In the genomic region with DNA sequence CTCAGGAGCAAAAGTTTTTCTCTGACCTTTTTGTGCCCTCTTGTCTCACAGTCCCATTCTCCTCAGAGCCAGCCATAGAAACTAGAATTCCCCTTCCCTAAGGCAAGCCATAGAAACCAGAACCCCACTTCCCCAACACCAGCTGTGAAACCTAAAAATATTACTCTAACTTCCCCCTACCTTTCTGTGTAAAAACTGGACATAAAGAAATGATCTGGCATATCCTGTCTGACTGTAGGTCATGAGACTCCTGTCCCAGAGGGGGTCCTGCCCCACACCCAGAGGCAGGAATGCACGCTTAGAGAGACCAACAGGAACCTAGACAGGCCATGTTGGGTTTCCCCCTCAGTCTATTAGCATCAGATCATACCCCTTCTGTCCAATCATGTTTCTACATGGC, we compare ENCODE assay signal across 11 cellular contexts.
DNase-seq lines count a peak whose midpoint lies in the region; ATAC-seq and TF ChIP-seq lines count a peak whose summit lies in the region.
"Had no signal": no experiment of that assay in that cellular context is flagged by ENCODE, and none has a peak within 500 bp of the region (broad histone marks: within the 10 kb centered on the region; RNA-seq: fewer than 3 reads in every experiment).

No MANE protein-coding gene starts in this region.

- POLR2A ChIA-PET in activated CD4-positive, alpha-beta memory T cell treated with anti-CD3 and anti-CD28 coated beads, Interleukin-2, amount 10 ng/mL, durations not matched to agents 7 days and 5 days (lab: Charles Lee) = no interaction called here

- H3K27me3 Mint-ChIP-seq in activated T-helper 17 cell treated with anti-CD3 and anti-CD28 coated beads, Interleukin-2, amount 50 U/mL, for 72 hours = no peaks in the 10 kb centered on the region
- no peaks in the 10 kb centered on the region for H3K27me3 Mint-ChIP-seq in natural killer cell (ENCODE audit: low read depth in 2 of 2)
- H3K27me3 Mint-ChIP-seq in activated CD4-positive, alpha-beta memory T cell treated with anti-CD3 and anti-CD28 coated beads, Interleukin-2, amount 10 ng/mL, durations not matched to agents 7 days and 5 days = no peaks in the 10 kb centered on the region

- no peaks in the 10 kb centered on the region for H3K9me3 ChIP-seq in uterus

- ATAC-seq in GM19452 (IDR thresholded peaks at IDR 0.05; ENCODE audit: unreplicated experiment) (peak; percentile 78), HG02973 (IDR thresholded peaks at IDR 0.05; ENCODE audit: unreplicated experiment) (peak; percentile 82), natural killer cell (no peak)
- no peak for ATAC-seq in activated T-helper 17 cell treated with anti-CD3 and anti-CD28 coated beads, Interleukin-2, amount 50 U/mL, for 72 hours (replicated peaks)
- ATAC-seq: left colon had no signal

- no peak overlapping the region for H3K4me3 ChIP-seq in uterus

- H3K27ac ChIP-seq in uterus = no peak overlapping the region

- H3K4me1 Mint-ChIP-seq in activated T-helper 17 cell treated with anti-CD3 and anti-CD28 coated beads, Interleukin-2, amount 50 U/mL, for 72 hours = peaks cover 8% of the 10 kb centered on the region
- H3K4me1 Mint-ChIP-seq in natural killer cell = peaks cover 8 to 11% of the 10 kb centered on the region in 2 donors
- H3K4me1 Mint-ChIP-seq in activated CD4-positive, alpha-beta memory T cell treated with anti-CD3 and anti-CD28 coated beads, Interleukin-2, amount 10 ng/mL, durations not matched to agents 7 days and 5 days = peaks cover 26% of the 10 kb centered on the region

- no peaks in the 10 kb centered on the region for H3K9me3 Mint-ChIP-seq in activated T-helper 17 cell treated with anti-CD3 and anti-CD28 coated beads, Interleukin-2, amount 50 U/mL, for 72 hours
- no peaks in the 10 kb centered on the region for H3K9me3 Mint-ChIP-seq in natural killer cell
- H3K9me3 Mint-ChIP-seq in activated CD4-positive, alpha-beta memory T cell treated with anti-CD3 and anti-CD28 coated beads, Interleukin-2, amount 10 ng/mL, durations not matched to agents 7 days and 5 days = no peaks in the 10 kb centered on the region

- peak; percentile 48 for DNase-seq in GM10266 (ENCODE audit: extremely low spot score)
- DNase-seq in natural killer cell = no peak
- DNase-seq in uterus = no peak
- no peak for DNase-seq in occipital lobe (lab: John Stamatoyannopoulos, UW)
- DNase-seq in activated CD4-positive, alpha-beta memory T cell treated with anti-CD3 and anti-CD28 coated beads, Interleukin-2, amount 10 ng/mL, durations not matched to agents 7 days and 5 days = no peak
- DNase-seq: activated CD4-positive, alpha-beta T cell treated with anti-CD3 and anti-CD28 coated beads for 48 hours; AML-193; left colon had no signal

- peak overlapping the region; percentile 73 for H3K27ac Mint-ChIP-seq in activated T-helper 17 cell treated with anti-CD3 and anti-CD28 coated beads, Interleukin-2, amount 50 U/mL, for 72 hours
- H3K27ac Mint-ChIP-seq in natural killer cell = peak overlapping the region in 1 of 2 donors; percentile 47
- H3K27ac Mint-ChIP-seq in activated CD4-positive, alpha-beta memory T cell treated with anti-CD3 and anti-CD28 coated beads, Interleukin-2, amount 10 ng/mL, durations not matched to agents 7 days and 5 days = no peak overlapping the region

- H3K4me3 Mint-ChIP-seq in activated T-helper 17 cell treated with anti-CD3 and anti-CD28 coated beads, Interleukin-2, amount 50 U/mL, for 72 hours = no peak overlapping the region
- H3K4me3 Mint-ChIP-seq in natural killer cell = no peak overlapping the region
- no peak overlapping the region for H3K4me3 Mint-ChIP-seq in activated CD4-positive, alpha-beta memory T cell treated with anti-CD3 and anti-CD28 coated beads, Interleukin-2, amount 10 ng/mL, durations not matched to agents 7 days and 5 days

- CTCF ChIA-PET in activated CD4-positive, alpha-beta memory T cell treated with anti-CD3 and anti-CD28 coated beads, Interleukin-2, amount 10 ng/mL, durations not matched to agents 7 days and 5 days (lab: Charles Lee) = no interaction called here

- H3K27me3 ChIP-seq in uterus = no peaks in the 10 kb centered on the region

- no peaks in the 10 kb centered on the region for H3K4me1 ChIP-seq in uterus

- no peak for TF ChIP-seq CTCF in GM10266 (IDR thresholded peaks at IDR 0.05; ENCODE audit: control insufficient read depth, insufficient read depth, low read depth, missing control alignments)
- no peak for TF ChIP-seq CTCF in natural killer cell (IDR thresholded peaks at IDR 0.05)
- TF ChIP-seq CTCF in uterus (IDR thresholded peaks at IDR 0.05) = no peak

- H3K36me3 Mint-ChIP-seq in activated T-helper 17 cell treated with anti-CD3 and anti-CD28 coated beads, Interleukin-2, amount 50 U/mL, for 72 hours (ENCODE audit: low read depth) = peaks cover 74% of the 10 kb centered on the region
- peaks cover 30% of the 10 kb centered on the region for H3K36me3 Mint-ChIP-seq in natural killer cell
- peaks cover 46% of the 10 kb centered on the region for H3K36me3 Mint-ChIP-seq in activated CD4-positive, alpha-beta memory T cell treated with anti-CD3 and anti-CD28 coated beads, Interleukin-2, amount 10 ng/mL, durations not matched to agents 7 days and 5 days (ENCODE audit: low read depth)

- intact Hi-C loops in natural killer cell (cut with micrococcal nuclease) (no loop called here), uterus (cut with DNase I; ENCODE audit: low total_unique reads) (no loop called here)

- no peaks in the 10 kb centered on the region for H3K36me3 ChIP-seq in uterus

- no peak for TF ChIP-seq POLR2A in uterus (IDR thresholded peaks at IDR 0.05)

Comparison
In these comparisons a context has a peak if more than half of its experiments do, and no peak if none do; other contexts are left out.
1. ATAC-seq: peak in GM19452 (single experiment) and HG02973 (single experiment); none in activated T-helper 17 cell treated with anti-CD3 and anti-CD28 coated beads, Interleukin-2, amount 50 U/mL, for 72 hours (single experiment) and natural killer cell (0 of 3).